15 cellular contexts compared by ENCODE assay signal in the genomic region with DNA sequence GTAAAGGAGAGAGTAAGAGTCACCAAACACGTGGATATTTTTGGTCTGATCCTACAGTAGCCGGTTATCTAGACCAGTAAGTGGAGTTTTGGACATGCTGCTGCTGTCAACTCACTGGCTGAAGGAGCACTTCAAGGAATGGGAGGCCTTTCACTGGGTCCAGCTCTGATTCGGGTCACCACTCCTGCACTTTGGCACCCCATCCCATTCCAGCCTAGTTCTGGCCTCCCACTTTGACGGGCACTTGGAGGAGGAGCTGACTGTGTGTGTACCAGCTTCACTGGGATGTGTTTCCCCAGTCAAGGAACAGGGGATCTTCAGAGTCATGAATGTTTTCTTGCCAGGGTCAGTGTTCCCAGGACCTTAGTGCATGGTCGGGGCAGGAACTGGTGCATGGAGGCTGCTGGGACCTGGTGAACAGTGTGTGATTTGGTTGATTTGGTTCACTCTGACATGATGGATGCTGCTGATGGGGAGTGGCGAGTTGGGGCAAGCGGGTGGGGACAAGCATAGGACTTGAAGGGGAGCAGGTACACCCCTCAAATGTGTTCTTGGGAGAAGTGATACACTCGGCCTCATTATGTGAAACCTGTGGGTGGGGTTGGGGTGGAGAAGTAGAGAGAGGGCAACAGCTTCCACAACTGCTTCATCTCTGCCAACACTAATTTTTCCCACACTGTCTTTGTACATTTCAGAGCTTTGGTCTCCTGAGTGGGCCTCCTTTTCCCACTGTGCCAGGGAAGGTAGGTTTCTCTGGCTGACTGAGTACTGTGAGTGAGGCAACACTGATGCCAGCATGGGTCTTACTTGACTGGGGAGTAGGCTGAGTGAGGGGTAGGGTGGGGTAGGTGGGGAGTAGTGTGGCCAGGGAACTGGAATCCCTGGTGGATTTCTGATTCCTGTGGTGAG.
A peak's percentile ranks its signal among the peaks of the same experiment; 100 is the strongest.
DNase-seq lines count a peak whose midpoint lies in the region; ATAC-seq and TF ChIP-seq lines count a peak whose summit lies in the region.
"Had no signal": no experiment of that assay in that cellular context is flagged by ENCODE, and none has a peak within 500 bp of the region (broad histone marks: within the 10 kb centered on the region; RNA-seq: fewer than 3 reads in every experiment).

No MANE protein-coding gene starts in this region.

- DNase-seq in CD14-positive monocyte (ENCODE audit: low spot score), result no peak
- DNase-seq in DND-41, result peak; percentile 3
- no peak for DNase-seq in activated naive CD8-positive, alpha-beta T cell treated with anti-CD3 and anti-CD28 coated beads for 36 hours
- no peak for DNase-seq in nephron progenitor cell
- DNase-seq in CD1c-positive myeloid dendritic cell (ENCODE audit: extremely low spot score), result no peak
- no peak for DNase-seq in stimulated activated CD4-positive, alpha-beta T cell treated with anti-CD3 and anti-CD28 coated beads, Interleukin-4, amount 100 ng/mL, for 24 hours
- DNase-seq in mesothelial cell of epicardium (ENCODE audit: low spot score in 2 of 2, unreplicated experiment in 2 of 2), result no peak
- DNase-seq: DMS 273 treated with DMSO at 0.1 percent for 48 hours; GM23248; NCI-H1092; NCI-H510A treated with DMSO at 0.1 percent for 48 hours; stimulated activated CD4-positive, alpha-beta T cell treated with anti-CD3 and anti-CD28 coated beads, Interleukin-2, amount 100 ng/mL, for 24 hours had no signal

- H3K9me3 Mint-ChIP-seq in CD14-positive monocyte (peaks cover 0 to 6% (median 3%) of the 10 kb centered on the region in 7 donors), nephron progenitor cell (no peaks in the 10 kb centered on the region), mesothelial cell of epicardium (no peaks in the 10 kb centered on the region)
- peaks cover 5% of the 10 kb centered on the region for H3K9me3 Mint-ChIP-seq in activated naive CD8-positive, alpha-beta T cell treated with anti-CD3 and anti-CD28 coated beads for 36 hours

- H3K27ac ChIP-seq in DND-41 (ENCODE audit: low read length), result no peak overlapping the region
- H3K27ac ChIP-seq: GM23248, ovary, VCaP had no signal

- H3K27ac Mint-ChIP-seq in CD14-positive monocyte, result peak overlapping the region; percentile 88 to 98 (median 93)
- peak overlapping the region; percentile 88 for H3K27ac Mint-ChIP-seq in activated naive CD8-positive, alpha-beta T cell treated with anti-CD3 and anti-CD28 coated beads for 36 hours
- H3K27ac Mint-ChIP-seq in nephron progenitor cell, result peak overlapping the region; percentile 41
- no peak overlapping the region for H3K27ac Mint-ChIP-seq in mesothelial cell of epicardium

- H2AFZ ChIP-seq in DND-41 (ENCODE audit: low read depth, low read length), result no peak overlapping the region
- H2AFZ ChIP-seq: GM23248 had no signal

- no peak overlapping the region for H3K9ac ChIP-seq in DND-41 (ENCODE audit: low read depth, low read length)
- H3K9ac ChIP-seq: GM23248 had no signal

- no peak overlapping the region for H3K4me2 ChIP-seq in DND-41 (ENCODE audit: insufficient read depth, low read length)

- peaks cover 73% of the 10 kb centered on the region for H3K36me3 ChIP-seq in DND-41 (ENCODE audit: insufficient read depth, low read length)
- H3K36me3 ChIP-seq: ovary had no signal

- TF ChIP-seq CTCF in CD14-positive monocyte (IDR thresholded peaks at IDR 0.05) (no peak), DND-41 (IDR thresholded peaks at IDR 0.05; ENCODE audit: borderline replicate concordance, extremely low read depth, low read length, poor library complexity, severe bottlenecking) (no peak), nephron progenitor cell (IDR thresholded peaks at IDR 0.05) (no peak), mesothelial cell of epicardium (IDR thresholded peaks at IDR 0.05; ENCODE audit: unreplicated experiment) (no peak)

- H3K4me3 ChIP-seq in DND-41 (ENCODE audit: low read depth in 1 of 2, low read length in 2 of 2), result no peak overlapping the region
- H3K4me3 ChIP-seq: GM23248, ovary had no signal

- no peaks in the 10 kb centered on the region for H3K27me3 ChIP-seq in DND-41 (ENCODE audit: insufficient read depth, low read length, poor library complexity)
- H3K27me3 ChIP-seq: ovary had no signal

- no peaks in the 10 kb centered on the region for H3K4me1 ChIP-seq in DND-41 (ENCODE audit: insufficient read depth, low read length)

- no peaks in the 10 kb centered on the region for H3K9me3 ChIP-seq in DND-41 (ENCODE audit: insufficient read depth, low read length, severe bottlenecking)
- H3K9me3 ChIP-seq: ovary had no signal

- H3K79me2 ChIP-seq in DND-41 (ENCODE audit: insufficient read depth, low read length), result peaks cover 17% of the 10 kb centered on the region

- intact Hi-C loops in CD14-positive monocyte (cut with micrococcal nuclease), result loop anchor here in 1 of 2 donors (10.0 kb wide), 1 partner anchor 230 kb away; no protein-coding TSS in a partner anchor

- peaks cover 0 to 5% (median 0%) of the 10 kb centered on the region in 3 donors for H3K27me3 Mint-ChIP-seq in CD14-positive monocyte (ENCODE audit: low read depth in 3 of 3)
- no peaks in the 10 kb centered on the region for H3K27me3 Mint-ChIP-seq in activated naive CD8-positive, alpha-beta T cell treated with anti-CD3 and anti-CD28 coated beads for 36 hours
- peaks cover 3% of the 10 kb centered on the region for H3K27me3 Mint-ChIP-seq in nephron progenitor cell (ENCODE audit: low read depth, poor library complexity)
- no peaks in the 10 kb centered on the region for H3K27me3 Mint-ChIP-seq in mesothelial cell of epicardium (ENCODE audit: low read depth)

- H3K4me1 Mint-ChIP-seq in CD14-positive monocyte, result peaks cover 62% of the 10 kb centered on the region
- H3K4me1 Mint-ChIP-seq in activated naive CD8-positive, alpha-beta T cell treated with anti-CD3 and anti-CD28 coated beads for 36 hours, result peaks cover 85% of the 10 kb centered on the region
- peaks cover 26% of the 10 kb centered on the region for H3K4me1 Mint-ChIP-seq in nephron progenitor cell
- no peaks in the 10 kb centered on the region for H3K4me1 Mint-ChIP-seq in mesothelial cell of epicardium

- H3K36me3 Mint-ChIP-seq in CD14-positive monocyte (peaks cover 64 to 69% of the 10 kb centered on the region in 2 donors), nephron progenitor cell (ENCODE audit: low read depth) (peaks cover 72% of the 10 kb centered on the region), mesothelial cell of epicardium (peaks cover 48% of the 10 kb centered on the region)
- peaks cover 68% of the 10 kb centered on the region for H3K36me3 Mint-ChIP-seq in activated naive CD8-positive, alpha-beta T cell treated with anti-CD3 and anti-CD28 coated beads for 36 hours

- no peak for ATAC-seq in DND-41 (ENCODE audit: insufficient read depth, low read depth)
- ATAC-seq: Right ventricle myocardium inferior had no signal

- H3K4me3 Mint-ChIP-seq in CD14-positive monocyte, result peak overlapping the region; percentile 55 to 63
- H3K4me3 Mint-ChIP-seq in activated naive CD8-positive, alpha-beta T cell treated with anti-CD3 and anti-CD28 coated beads for 36 hours, result peak overlapping the region; percentile 32
- no peak overlapping the region for H3K4me3 Mint-ChIP-seq in nephron progenitor cell
- no peak overlapping the region for H3K4me3 Mint-ChIP-seq in mesothelial cell of epicardium

- peaks cover 16% of the 10 kb centered on the region for H4K20me1 ChIP-seq in DND-41 (ENCODE audit: insufficient read depth, low read length)

Comparison
In these comparisons a context has a peak if more than half of its experiments do, and no peak if none do; other contexts are left out.
1. H3K4me3 Mint-ChIP-seq: peak in CD14-positive monocyte (2 of 2) and activated naive CD8-positive, alpha-beta T cell treated with anti-CD3 and anti-CD28 coated beads for 36 hours (single experiment); none in nephron progenitor cell (single experiment) and mesothelial cell of epicardium (single experiment).